Comparison of ENCODE assay signal across 26 cellular contexts in genomic region chr7:117581424-117581823, GRCh38.
"Had no signal": no experiment of that assay in that cellular context is flagged by ENCODE, and none has a peak within 500 bp of the region (broad histone marks: within the 10 kb centered on the region; RNA-seq: fewer than 3 reads in every experiment).

No MANE protein-coding gene starts in this region.

- ATAC-seq: activated CD4-positive, alpha-beta T cell treated with anti-CD3 and anti-CD28 coated beads for 36 hours; activated CD8-positive, alpha-beta T cell treated with anti-CD3 and anti-CD28 coated beads, Interleukin-2, amount 10 ng/mL, durations not matched to agents 7 days and 5 days had no signal

- H3K9me2 ChIP-seq: SK-N-SH had no signal

- H3K9me3 ChIP-seq: adrenal gland, body of pancreas, breast epithelium, Peyer's patch, SJSA1, SK-N-SH had no signal

- H3K36me3 ChIP-seq: adrenal gland, breast epithelium, Peyer's patch, SJSA1 had no signal

- H3K4me3 ChIP-seq: adrenal gland, body of pancreas, breast epithelium, Peyer's patch, SJSA1 had no signal

- H3K4me1 ChIP-seq: adrenal gland, breast epithelium, Peyer's patch, SJSA1 had no signal

- H3K27ac ChIP-seq: adrenal gland, breast epithelium, Peyer's patch, SJSA1 had no signal

- H3K9ac ChIP-seq: SK-N-SH had no signal

- H3K4me2 ChIP-seq: SK-N-SH had no signal

- DNase-seq: activated CD4-positive, alpha-beta T cell treated with anti-CD3 and anti-CD28 coated beads for 36 hours; activated CD4-positive, alpha-beta T cell treated with anti-CD3 and anti-CD28 coated beads, Interleukin-2, amount 10 ng/mL, durations not matched to agents 7 days and 5 days; activated CD4-positive, alpha-beta T cell treated with anti-CD3 and anti-CD28 coated beads, Interleukin-2, amount 50 U/mL, for 48 hours; activated CD8-positive, alpha-beta T cell treated with anti-CD3 and anti-CD28 coated beads, Interleukin-2, amount 10 ng/mL, durations not matched to agents 7 days and 5 days; activated gamma-delta T cell; activated naive CD4-positive, alpha-beta T cell treated with Interleukin-2 at 50 U/mL for 16 hours; activated naive CD8-positive, alpha-beta T cell treated with anti-CD3 and anti-CD28 coated beads, Interleukin-2, amount 10 ng/mL, durations not matched to agents 7 days and 5 days; activated T-cell treated with anti-CD3 and anti-CD28 coated beads, Interleukin-2, amount 50 U/mL, for 24 hours; adrenal gland; body of pancreas; Karpas-422; NCI-H1105; NCI-H1436; NCI-H1694; NCI-H1930; NCI-H2081 treated with DMSO at 0.1 percent for 48 hours; NCI-H226; NCI-H524 treated with DMSO at 0.1 percent for 48 hours; Peyer's patch; RPMI8226; SHP77 treated with DMSO at 0.1 percent for 48 hours; SK-N-SH had no signal

- FAIRE-seq: astrocyte, TTC549 had no signal

- H3K27me3 ChIP-seq: adrenal gland, body of pancreas, breast epithelium, Peyer's patch had no signal
